8 cellular contexts compared by ENCODE assay signal in the genomic region with DNA sequence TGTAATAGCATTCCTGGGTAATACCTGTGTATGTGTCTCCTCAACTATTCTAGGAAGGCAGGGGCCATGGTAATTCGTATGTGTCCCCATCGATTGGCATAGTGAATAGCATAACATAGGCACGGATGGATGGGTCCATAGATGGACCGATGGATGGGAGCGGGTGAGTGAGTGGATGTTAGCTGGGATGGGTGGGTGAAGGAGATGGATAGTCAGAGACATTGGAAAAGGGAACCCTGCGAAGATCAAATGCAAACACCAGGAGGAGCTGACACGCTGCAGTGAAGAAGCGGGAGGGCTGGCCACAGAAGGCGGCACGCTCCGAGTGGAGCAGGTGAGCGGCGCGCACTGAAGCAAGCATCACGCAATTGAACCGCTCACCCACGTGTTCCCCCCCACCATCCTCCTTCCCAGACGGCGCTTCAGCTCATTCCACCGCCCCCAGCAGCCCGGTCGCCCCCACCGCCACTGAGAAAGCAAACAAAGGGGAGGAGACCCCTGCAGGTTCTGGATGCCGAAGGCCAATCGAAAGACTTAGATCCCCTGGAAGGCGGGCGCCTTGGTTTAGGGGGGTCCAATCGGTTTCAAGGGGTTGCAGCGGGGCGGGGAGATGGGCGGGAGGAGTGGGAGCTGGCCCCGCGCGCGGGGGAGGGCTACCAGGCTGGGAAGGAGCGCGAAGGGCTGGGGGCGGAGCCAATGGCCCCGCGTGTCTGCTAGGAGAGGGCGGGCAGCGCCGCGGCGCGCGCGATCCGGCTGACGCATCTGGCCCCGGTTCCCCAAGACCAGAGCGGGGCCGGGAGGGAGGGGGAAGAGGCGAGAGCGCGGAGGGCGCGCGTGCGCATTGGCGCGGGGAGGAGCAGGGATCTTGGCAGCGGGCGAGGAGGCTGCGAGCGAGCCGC. TPM values are rescaled to one million over a fixed set of nuclear protein-coding genes. Genes with fewer than 3 reads are reported as not detected.
DNase-seq lines count a peak whose midpoint lies in the region; ATAC-seq and TF ChIP-seq lines count a peak whose summit lies in the region.

A gene (plus strand): TSS at position 839 of the 899 bp plus-strand sequence. CDS start 90 bp downstream, outside the sequence.

- H3K27ac Mint-ChIP-seq in activated naive CD4-positive, alpha-beta T cell treated with anti-CD3 and anti-CD28 coated beads, Interleukin-2, amount 50 U/mL, for 72 hours = peak within 1 kb of the TSS; percentile 87 to 97

- peaks cover 3% of the 10 kb centered on the region for H4K20me1 ChIP-seq in osteoblast (ENCODE audit: insufficient read depth, low read length)

- peak within 1 kb of the TSS; percentile 77 for H3K4me2 ChIP-seq in osteoblast (ENCODE audit: insufficient read depth, low read length)

- H3K4me1 ChIP-seq in osteoblast (ENCODE audit: insufficient read depth, low read length) (peaks cover 3% of the 10 kb centered on the region), thoracic aorta (ENCODE audit: control insufficient read depth in 1 of 2, low read depth in 2 of 2) (peaks cover 3 to 7% of the 10 kb centered on the region in 2 donors)

- DNase-seq in GM10266 (ENCODE audit: extremely low spot score) = peak; percentile 99
- peak; percentile 96 for DNase-seq in NCI-H1092 (lab: John Stamatoyannopoulos, UW)
- peak; percentile 96 to 98 for DNase-seq in activated naive CD4-positive, alpha-beta T cell treated with anti-CD3 and anti-CD28 coated beads, Interleukin-2, amount 50 U/mL, for 72 hours (ENCODE audit: low spot score in 2 of 2)
- DNase-seq in glomerular visceral epithelial cell (ENCODE audit: extremely low spot score) = peak; percentile 99
- DNase-seq in osteoblast (ENCODE audit: insufficient read length, low spot score, missing footprints) = peak; percentile 100
- peak; percentile 92 for DNase-seq in thoracic aorta (ENCODE audit: low spot score)

- H3K27me3 ChIP-seq in osteoblast (ENCODE audit: insufficient read depth, low read length) = no peaks in the 10 kb centered on the region
- H3K27me3 ChIP-seq in thoracic aorta (replicated peaks; ENCODE audit: insufficient read depth) = no peaks in the 10 kb centered on the region

- TF ChIP-seq CTCF in GM10266 (IDR thresholded peaks at IDR 0.05; ENCODE audit: control insufficient read depth, insufficient read depth, low read depth, missing control alignments) (peak; percentile 73), osteoblast (IDR thresholded peaks at IDR 0.05; ENCODE audit: extremely low read depth, low read depth, low read length) (peak; percentile 61), thoracic aorta (IDR thresholded peaks at IDR 0.05) (peak; percentile 51)

- H3K27ac ChIP-seq in osteoblast (ENCODE audit: low read depth, low read length) = peak within 1 kb of the TSS; percentile 41
- peak within 1 kb of the TSS; percentile 55 to 68 for H3K27ac ChIP-seq in thoracic aorta

- H2AFZ ChIP-seq in osteoblast (ENCODE audit: low read length) = peak within 1 kb of the TSS; percentile 85

- no peaks in the 10 kb centered on the region for H3K9me3 Mint-ChIP-seq in activated naive CD4-positive, alpha-beta T cell treated with anti-CD3 and anti-CD28 coated beads, Interleukin-2, amount 50 U/mL, for 72 hours

- H3K36me3 Mint-ChIP-seq in activated naive CD4-positive, alpha-beta T cell treated with anti-CD3 and anti-CD28 coated beads, Interleukin-2, amount 50 U/mL, for 72 hours = peaks cover 22 to 28% of the 10 kb centered on the region in 2 donors

- H3K36me3 ChIP-seq in osteoblast (ENCODE audit: insufficient read depth, low read length) (no peaks in the 10 kb centered on the region), thoracic aorta (no peaks in the 10 kb centered on the region)

- H3K4me3 ChIP-seq in osteoblast (ENCODE audit: insufficient read depth, low read length) (peak within 1 kb of the TSS; percentile 76), thoracic aorta (peak within 1 kb of the TSS; percentile 98)

- ATAC-seq in HG02588 (IDR thresholded peaks at IDR 0.05; ENCODE audit: unreplicated experiment) = peak; percentile 80
- peak; percentile 89 for ATAC-seq in SK-N-SH treated with all-trans-retinoic acid at 6 μM for 48 hours
- peak; percentile 83 to 85 for ATAC-seq in activated naive CD4-positive, alpha-beta T cell treated with anti-CD3 and anti-CD28 coated beads, Interleukin-2, amount 50 U/mL, for 72 hours
- peak; percentile 71 for ATAC-seq in thoracic aorta (ENCODE audit: insufficient number of reproducible peaks, low FRiP score, low read depth)

- H3K9me3 ChIP-seq in osteoblast (ENCODE audit: low read depth, low read length) = no peaks in the 10 kb centered on the region
- no peaks in the 10 kb centered on the region for H3K9me3 ChIP-seq in thoracic aorta

- no peaks in the 10 kb centered on the region for H3K79me2 ChIP-seq in osteoblast (ENCODE audit: insufficient read depth, low read length)

TF ChIP-seq in SK-N-SH treated with all-trans-retinoic acid at 6 μM for 48 hours, 23 proteins besides CTCF, POLR2A, EP300 and RAD21:
- TF ChIP-seq PPARA (CRISPR knock-in tag; IDR thresholded peaks at IDR 0.05; ENCODE audit: borderline replicate concordance) (no peak), ZNF8 (CRISPR knock-in tag; IDR thresholded peaks at IDR 0.05) (no peak), ZNF70 (CRISPR knock-in tag; IDR thresholded peaks at IDR 0.05) (no peak), ESRRG (CRISPR knock-in tag; IDR thresholded peaks at IDR 0.05) (no peak), GLIS3 (CRISPR knock-in tag; IDR thresholded peaks at IDR 0.05) (no peak), RARB (CRISPR knock-in tag; IDR thresholded peaks at IDR 0.05) (no peak)
- TF ChIP-seq, protein P1, sequence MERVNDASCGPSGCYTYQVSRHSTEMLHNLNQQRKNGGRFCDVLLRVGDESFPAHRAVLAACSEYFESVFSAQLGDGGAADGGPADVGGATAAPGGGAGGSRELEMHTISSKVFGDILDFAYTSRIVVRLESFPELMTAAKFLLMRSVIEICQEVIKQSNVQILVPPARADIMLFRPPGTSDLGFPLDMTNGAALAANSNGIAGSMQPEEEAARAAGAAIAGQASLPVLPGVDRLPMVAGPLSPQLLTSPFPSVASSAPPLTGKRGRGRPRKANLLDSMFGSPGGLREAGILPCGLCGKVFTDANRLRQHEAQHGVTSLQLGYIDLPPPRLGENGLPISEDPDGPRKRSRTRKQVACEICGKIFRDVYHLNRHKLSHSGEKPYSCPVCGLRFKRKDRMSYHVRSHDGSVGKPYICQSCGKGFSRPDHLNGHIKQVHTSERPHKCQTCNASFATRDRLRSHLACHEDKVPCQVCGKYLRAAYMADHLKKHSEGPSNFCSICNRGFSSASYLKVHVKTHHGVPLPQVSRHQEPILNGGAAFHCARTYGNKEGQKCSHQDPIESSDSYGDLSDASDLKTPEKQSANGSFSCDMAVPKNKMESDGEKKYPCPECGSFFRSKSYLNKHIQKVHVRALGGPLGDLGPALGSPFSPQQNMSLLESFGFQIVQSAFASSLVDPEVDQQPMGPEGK (CRISPR knock-in tag; IDR thresholded peaks at IDR 0.05; ENCODE audit: borderline replicate concordance) = 0 out of 2 replicates have a peak, but pooled peaks have one; percentile 49
- TF ChIP-seq, protein P2, sequence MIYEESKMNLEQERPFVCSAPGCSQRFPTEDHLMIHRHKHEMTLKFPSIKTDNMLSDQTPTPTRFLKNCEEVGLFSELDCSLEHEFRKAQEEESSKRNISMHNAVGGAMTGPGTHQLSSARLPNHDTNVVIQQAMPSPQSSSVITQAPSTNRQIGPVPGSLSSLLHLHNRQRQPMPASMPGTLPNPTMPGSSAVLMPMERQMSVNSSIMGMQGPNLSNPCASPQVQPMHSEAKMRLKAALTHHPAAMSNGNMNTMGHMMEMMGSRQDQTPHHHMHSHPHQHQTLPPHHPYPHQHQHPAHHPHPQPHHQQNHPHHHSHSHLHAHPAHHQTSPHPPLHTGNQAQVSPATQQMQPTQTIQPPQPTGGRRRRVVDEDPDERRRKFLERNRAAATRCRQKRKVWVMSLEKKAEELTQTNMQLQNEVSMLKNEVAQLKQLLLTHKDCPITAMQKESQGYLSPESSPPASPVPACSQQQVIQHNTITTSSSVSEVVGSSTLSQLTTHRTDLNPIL (CRISPR knock-in tag; IDR thresholded peaks at IDR 0.05; ENCODE audit: low read depth) = no peak

RNA-seq across cellular contexts. Expression of the gene that starts here (rescaled TPM):
- total RNA-seq in activated naive CD4-positive, alpha-beta T cell treated with anti-CD3 and anti-CD28 coated beads, Interleukin-2, amount 50 U/mL, for 72 hours = 100 to 1,000 TPM; 209 to 271 TPM
- total RNA-seq in osteoblast (6.2 and 8.7 TPM in 2 replicates), thoracic aorta (10 to 100 TPM; 64.5 to 66.3 TPM)

Comparison
In these comparisons a context has a peak if more than half of its experiments do, and no peak if none do; other contexts are left out.
1. Peak in every context shown above with its lines: DNase-seq, ATAC-seq, H3K4me3 ChIP-seq and H3K27ac ChIP-seq.